ENCODE assay signal across 1 cellular context in the genomic region with DNA sequence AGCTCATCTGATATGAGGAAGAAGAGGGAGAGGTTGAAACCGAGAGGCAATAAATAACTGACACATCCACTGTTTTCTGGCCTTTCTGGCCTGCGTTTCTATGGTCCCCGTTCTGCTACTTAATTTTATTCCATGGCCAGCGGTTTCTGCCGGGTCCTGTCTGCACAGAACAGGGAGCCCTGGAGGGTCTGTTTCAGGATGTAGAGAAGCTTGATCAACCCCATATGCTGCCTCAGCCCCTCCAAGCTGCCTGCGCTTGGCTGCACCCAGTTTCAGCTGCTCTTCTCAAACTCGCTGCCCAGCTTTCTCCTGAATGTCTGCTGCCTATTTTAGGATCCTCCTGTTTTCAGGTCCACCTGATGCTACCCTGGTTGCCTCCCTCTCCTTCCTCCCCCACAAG.
TF ChIP-seq lines count a peak whose summit lies in the region.

No MANE protein-coding gene starts in this region.

TF ChIP-seq in GM23338, 12 proteins besides CTCF, POLR2A, EP300 and RAD21 (continued from another document):
- TF ChIP-seq, protein P1, sequence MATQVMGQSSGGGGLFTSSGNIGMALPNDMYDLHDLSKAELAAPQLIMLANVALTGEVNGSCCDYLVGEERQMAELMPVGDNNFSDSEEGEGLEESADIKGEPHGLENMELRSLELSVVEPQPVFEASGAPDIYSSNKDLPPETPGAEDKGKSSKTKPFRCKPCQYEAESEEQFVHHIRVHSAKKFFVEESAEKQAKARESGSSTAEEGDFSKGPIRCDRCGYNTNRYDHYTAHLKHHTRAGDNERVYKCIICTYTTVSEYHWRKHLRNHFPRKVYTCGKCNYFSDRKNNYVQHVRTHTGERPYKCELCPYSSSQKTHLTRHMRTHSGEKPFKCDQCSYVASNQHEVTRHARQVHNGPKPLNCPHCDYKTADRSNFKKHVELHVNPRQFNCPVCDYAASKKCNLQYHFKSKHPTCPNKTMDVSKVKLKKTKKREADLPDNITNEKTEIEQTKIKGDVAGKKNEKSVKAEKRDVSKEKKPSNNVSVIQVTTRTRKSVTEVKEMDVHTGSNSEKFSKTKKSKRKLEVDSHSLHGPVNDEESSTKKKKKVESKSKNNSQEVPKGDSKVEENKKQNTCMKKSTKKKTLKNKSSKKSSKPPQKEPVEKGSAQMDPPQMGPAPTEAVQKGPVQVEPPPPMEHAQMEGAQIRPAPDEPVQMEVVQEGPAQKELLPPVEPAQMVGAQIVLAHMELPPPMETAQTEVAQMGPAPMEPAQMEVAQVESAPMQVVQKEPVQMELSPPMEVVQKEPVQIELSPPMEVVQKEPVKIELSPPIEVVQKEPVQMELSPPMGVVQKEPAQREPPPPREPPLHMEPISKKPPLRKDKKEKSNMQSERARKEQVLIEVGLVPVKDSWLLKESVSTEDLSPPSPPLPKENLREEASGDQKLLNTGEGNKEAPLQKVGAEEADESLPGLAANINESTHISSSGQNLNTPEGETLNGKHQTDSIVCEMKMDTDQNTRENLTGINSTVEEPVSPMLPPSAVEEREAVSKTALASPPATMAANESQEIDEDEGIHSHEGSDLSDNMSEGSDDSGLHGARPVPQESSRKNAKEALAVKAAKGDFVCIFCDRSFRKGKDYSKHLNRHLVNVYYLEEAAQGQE (IDR thresholded peaks at IDR 0.05; ENCODE audit: unreplicated experiment) = no peak
- no peak for TF ChIP-seq POLR2AphosphoS5 (IDR thresholded peaks at IDR 0.05; ENCODE audit: low read depth)
